Comparison of ENCODE assay signal across 18 cellular contexts in the genomic region with DNA sequence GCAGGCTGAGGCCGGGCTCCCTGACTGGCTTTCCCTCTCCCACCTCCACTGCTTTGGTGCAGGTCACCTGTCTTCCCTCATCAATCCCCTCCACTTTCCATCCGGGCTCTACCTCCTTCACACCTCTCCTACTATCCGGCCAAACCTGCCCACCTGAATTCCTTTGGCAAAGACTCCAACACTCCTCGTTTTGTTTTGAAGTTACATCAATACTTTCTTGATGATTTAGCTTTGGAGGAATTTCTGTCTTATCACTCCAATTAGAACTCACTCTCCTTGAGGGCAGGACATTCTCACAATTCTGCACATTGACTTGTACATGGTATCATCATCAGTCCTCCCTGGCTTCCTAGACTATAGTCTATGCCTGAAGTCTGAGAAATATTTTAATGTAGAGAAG. TPM values are rescaled to one million over a fixed set of nuclear protein-coding genes. Genes with fewer than 3 reads are reported as not detected.
DNase-seq lines count a peak whose midpoint lies in the region; ATAC-seq, FAIRE-seq and TF ChIP-seq lines count a peak whose summit lies in the region.
"Had no signal": no experiment of that assay in that cellular context is flagged by ENCODE, and none has a peak within 500 bp of the region (broad histone marks: within the 10 kb centered on the region; RNA-seq: fewer than 3 reads in every experiment).

No MANE protein-coding gene starts in this region.

- no peak overlapping the region for H4K91ac ChIP-seq in IMR-90 (ENCODE audit: insufficient read depth, low read depth, low read length)

- H3K4me3 Mint-ChIP-seq in memory B cell (no peak overlapping the region), nephron progenitor cell (no peak overlapping the region)
- H3K4me3 Mint-ChIP-seq: CD4-positive, alpha-beta memory T cell had no signal

- no peak overlapping the region for H4K5ac ChIP-seq in IMR-90 (ENCODE audit: low read depth, low read length)

- no peak overlapping the region for H2AK9ac ChIP-seq in IMR-90 (replicated peaks; ENCODE audit: low read depth, low read length, poor library complexity)

- intact Hi-C loops in IMR-90 (cut with micrococcal nuclease), result no loop called here

- TF ChIP-seq CTCF in IMR-90 (conservative IDR thresholded peaks at IDR 0.05; ENCODE audit: low read depth, low read length) (no peak), D721Med (IDR thresholded peaks at IDR 0.05; ENCODE audit: insufficient read depth, missing control alignments) (no peak), nephron progenitor cell (IDR thresholded peaks at IDR 0.05) (no peak)

- no peak overlapping the region for H2BK15ac ChIP-seq in IMR-90 (ENCODE audit: low read depth, low read length)

- H3K27ac ChIP-seq in IMR-90 (ENCODE audit: insufficient read depth, low read length), result no peak overlapping the region
- H3K27ac ChIP-seq: C4-2B, GM23248 had no signal

- no peak overlapping the region for H4K8ac ChIP-seq in IMR-90 (ENCODE audit: low read depth in 2 of 2, low read length in 2 of 2)

- H4K20me1 ChIP-seq in IMR-90 (ENCODE audit: insufficient read depth, low read length), result 0 out of 2 replicates have a peak, but pooled peaks cover 4% of the 10 kb centered on the region

- peaks cover 19 to 32% of the 10 kb centered on the region in 2 experiments; a peak in 3 of 4 replicates for H3K79me1 ChIP-seq in IMR-90 (ENCODE audit: low read depth in 1 of 2, low read length in 2 of 2)

- H2BK20ac ChIP-seq in IMR-90 (ENCODE audit: low read depth, low read length), result no peak overlapping the region

- H3K4ac ChIP-seq in IMR-90 (ENCODE audit: low read depth, low read length), result no peak overlapping the region

- CTCF ChIA-PET in IMR-90 (lab: Yijun Ruan, JAX), result no interaction called here

- in situ Hi-C loops in IMR-90 (cut with MboI; ENCODE audit: low sequenced_read_pairs), result no loop called here

- H3K4me1 Mint-ChIP-seq in memory B cell (peaks cover 2% of the 10 kb centered on the region), nephron progenitor cell (peaks cover 7% of the 10 kb centered on the region)
- H3K4me1 Mint-ChIP-seq: IgD-negative memory B cell had no signal

- peaks cover 16% of the 10 kb centered on the region for H3K36me3 Mint-ChIP-seq in memory B cell
- H3K36me3 Mint-ChIP-seq in nephron progenitor cell (ENCODE audit: low read depth), result peaks cover 37% of the 10 kb centered on the region
- H3K36me3 Mint-ChIP-seq: CD4-positive, alpha-beta memory T cell had no signal

- no CpG with 5 or more reads among the region's 4 CpGs for WGBS in IMR-90 (ENCODE audit: extremely low coverage in 2 of 2, insufficient read length in 1 of 2), 2 experiments

- no peak for TF ChIP-seq RAD21 in IMR-90 (IDR thresholded peaks at IDR 0.05; ENCODE audit: low read length)

- H3K36me3 ChIP-seq in IMR-90 (ENCODE audit: control insufficient read depth, insufficient read depth, low read length), result peaks cover 20% of the 10 kb centered on the region
- H3K36me3 ChIP-seq: BE2C had no signal

- DNase-seq in ELF-1 (ENCODE audit: low read depth, low spot score) (peak; percentile 30), IMR-90 (no peak), memory B cell (ENCODE audit: low spot score in 2 of 2) (no peak), D721Med (ENCODE audit: insufficient read length, low spot score) (no peak), nephron progenitor cell (no peak)
- DNase-seq: BE2C; CD4-positive, alpha-beta memory T cell; DMS53; GM23248; H7 had no signal

- H3K9ac ChIP-seq in IMR-90 (ENCODE audit: low read depth, low read length), result no peak overlapping the region
- H3K9ac ChIP-seq: GM23248 had no signal

- POLR2A ChIA-PET in IMR-90 (lab: Charles Lee; ENCODE audit: unreplicated experiment), result no interaction called here

- dilution Hi-C loops in IMR-90 (cut with HindIII; ENCODE audit: low sequenced_read_pairs, unreplicated experiment), result no loop called here

- H2BK120ac ChIP-seq in IMR-90 (ENCODE audit: low read depth, low read length), result 0 out of 2 replicates have a peak overlapping the region, but pooled peaks have one; percentile 10

- H3K9me3 Mint-ChIP-seq in memory B cell, result no peaks in the 10 kb centered on the region
- no peaks in the 10 kb centered on the region for H3K9me3 Mint-ChIP-seq in nephron progenitor cell
- H3K9me3 Mint-ChIP-seq: CD4-positive, alpha-beta memory T cell; IgD-negative memory B cell had no signal

- H3K4me3 ChIP-seq in IMR-90 (ENCODE audit: insufficient read depth, low read depth, low read length), result no peak overlapping the region
- H3K4me3 ChIP-seq: A549, GM12878, GM23248 had no signal

- no peaks in the 10 kb centered on the region for H3K9me3 ChIP-seq in IMR-90 (ENCODE audit: control insufficient read depth, insufficient read depth, low read length)
- H3K9me3 ChIP-seq: A549, BE2C had no signal

- FAIRE-seq in D721Med (lab: Jason Lieb, UNC), result no peak
- FAIRE-seq: GM12878 had no signal

- BruUV-seq in IMR-90 (replicated peaks; lab: Mats Ljungman, UMichigan), result no TSS peak

- no peak overlapping the region for H2AFZ ChIP-seq in IMR-90 (replicated peaks; ENCODE audit: low read length, poor library complexity)
- H2AFZ ChIP-seq: GM23248 had no signal

- H3K9me1 ChIP-seq in IMR-90 (ENCODE audit: insufficient read depth, low read length), result peaks cover 17% of the 10 kb centered on the region

- no peak overlapping the region for H3K18ac ChIP-seq in IMR-90 (ENCODE audit: low read depth, low read length)

- no peak overlapping the region for H3K4me2 ChIP-seq in IMR-90 (ENCODE audit: low read depth, low read length)
- H3K4me2 ChIP-seq: A549 had no signal

- H3K56ac ChIP-seq in IMR-90 (ENCODE audit: extremely low read depth, insufficient read depth, low read length), result no peak overlapping the region

- no peak for ATAC-seq in IMR-90 (ENCODE audit: low read depth)
- ATAC-seq in memory B cell (ENCODE audit: low read depth), result no peak
- no peak for ATAC-seq in HG02938 (IDR thresholded peaks at IDR 0.05; ENCODE audit: unreplicated experiment)
- ATAC-seq: A549, GM12878 had no signal

- H3K14ac ChIP-seq in IMR-90 (replicated peaks; ENCODE audit: low read depth, low read length), result 0 out of 2 replicates have a peak overlapping the region, but pooled peaks have one; percentile 42

- H3K23ac ChIP-seq in IMR-90 (ENCODE audit: low read depth, low read length), result no peak overlapping the region

- no peak overlapping the region for H2BK5ac ChIP-seq in IMR-90 (ENCODE audit: low read depth, low read length, poor library complexity, severe bottlenecking)

- H3K27me3 Mint-ChIP-seq in memory B cell (no peaks in the 10 kb centered on the region), nephron progenitor cell (ENCODE audit: low read depth, poor library complexity) (no peaks in the 10 kb centered on the region)
- H3K27me3 Mint-ChIP-seq: IgD-negative memory B cell had no signal

- peaks cover 2% of the 10 kb centered on the region; the same call in 1 of the 2 replicates for H3K4me1 ChIP-seq in IMR-90 (ENCODE audit: control insufficient read depth, insufficient read depth, low read length)
- H3K4me1 ChIP-seq: BE2C had no signal

- no peak for TF ChIP-seq POLR2A in IMR-90 (IDR thresholded peaks at IDR 0.05; ENCODE audit: low read depth, low read length)

- H3K27ac Mint-ChIP-seq in memory B cell (peak overlapping the region; percentile 12), nephron progenitor cell (no peak overlapping the region)

- H3K27me3 ChIP-seq in IMR-90 (ENCODE audit: control insufficient read depth, insufficient read depth, low read length), result no peaks in the 10 kb centered on the region

- 0 out of 2 replicates have a peak overlapping the region, but pooled peaks have one; percentile 24 for H2AK5ac ChIP-seq in IMR-90 (ENCODE audit: low read depth, low read length)

TF ChIP-seq in IMR-90, 13 proteins besides CTCF, POLR2A, EP300 and RAD21:
- TF ChIP-seq, protein P1, sequence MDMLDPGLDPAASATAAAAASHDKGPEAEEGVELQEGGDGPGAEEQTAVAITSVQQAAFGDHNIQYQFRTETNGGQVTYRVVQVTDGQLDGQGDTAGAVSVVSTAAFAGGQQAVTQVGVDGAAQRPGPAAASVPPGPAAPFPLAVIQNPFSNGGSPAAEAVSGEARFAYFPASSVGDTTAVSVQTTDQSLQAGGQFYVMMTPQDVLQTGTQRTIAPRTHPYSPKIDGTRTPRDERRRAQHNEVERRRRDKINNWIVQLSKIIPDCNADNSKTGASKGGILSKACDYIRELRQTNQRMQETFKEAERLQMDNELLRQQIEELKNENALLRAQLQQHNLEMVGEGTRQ (IDR thresholded peaks at IDR 0.05; ENCODE audit: low read depth, low read length), result no peak
- TF ChIP-seq CHD1 (IDR thresholded peaks at IDR 0.05; ENCODE audit: low read depth, low read length), result no peak
- TF ChIP-seq BHLHE40 (IDR thresholded peaks at IDR 0.05; ENCODE audit: low read depth, low read length), result no peak
- no peak for TF ChIP-seq MAZ (IDR thresholded peaks at IDR 0.05; ENCODE audit: borderline replicate concordance, low read depth, low read length)
- TF ChIP-seq MAFK (IDR thresholded peaks at IDR 0.05; ENCODE audit: low read depth, low read length), result no peak
- no peak for TF ChIP-seq FOS (IDR thresholded peaks at IDR 0.05; ENCODE audit: low read depth, low read length)
- TF ChIP-seq, protein P2, sequence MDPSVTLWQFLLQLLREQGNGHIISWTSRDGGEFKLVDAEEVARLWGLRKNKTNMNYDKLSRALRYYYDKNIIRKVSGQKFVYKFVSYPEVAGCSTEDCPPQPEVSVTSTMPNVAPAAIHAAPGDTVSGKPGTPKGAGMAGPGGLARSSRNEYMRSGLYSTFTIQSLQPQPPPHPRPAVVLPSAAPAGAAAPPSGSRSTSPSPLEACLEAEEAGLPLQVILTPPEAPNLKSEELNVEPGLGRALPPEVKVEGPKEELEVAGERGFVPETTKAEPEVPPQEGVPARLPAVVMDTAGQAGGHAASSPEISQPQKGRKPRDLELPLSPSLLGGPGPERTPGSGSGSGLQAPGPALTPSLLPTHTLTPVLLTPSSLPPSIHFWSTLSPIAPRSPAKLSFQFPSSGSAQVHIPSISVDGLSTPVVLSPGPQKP (IDR thresholded peaks at IDR 0.05; ENCODE audit: borderline replicate concordance, low read depth, low read length), result no peak
- no peak for TF ChIP-seq RCOR1 (IDR thresholded peaks at IDR 0.05; ENCODE audit: insufficient replicate concordance, low read length)
- TF ChIP-seq MXI1 (IDR thresholded peaks at IDR 0.05; ENCODE audit: borderline replicate concordance, low read depth, low read length), result no peak
- TF ChIP-seq CEBPB (IDR thresholded peaks at IDR 0.05; ENCODE audit: low read depth, low read length), result no peak
- TF ChIP-seq NFE2L2 (IDR thresholded peaks at IDR 0.05; ENCODE audit: low read depth, low read length), result no peak
- TF ChIP-seq RFX5 (IDR thresholded peaks at IDR 0.05; ENCODE audit: low read depth, low read length), result no peak
- TF ChIP-seq SMC3 (IDR thresholded peaks at IDR 0.05; ENCODE audit: low read depth, low read length), result no peak

RNA-seq across cellular contexts. Expression of a gene that starts 20.4 kb away (rescaled TPM):
- not detected in 2 replicates for total RNA-seq in IMR-90 (2012; rRNA removed)
- polyA plus RNA-seq in IMR-90 (2012; rRNA removed), result not detected in 2 replicates
- not detected in 2 replicates for polyA plus RNA-seq in IMR-90 (2012; cell fraction: cytosol; rRNA removed)
- polyA plus RNA-seq in IMR-90 (2012; cell fraction: nucleus; rRNA removed; ENCODE audit: low replicate concordance), result not detected in 2 replicates
- total RNA-seq: CD4-positive, alpha-beta memory T cell; G401; GM12878; GM23248; H7; HT-29 had no signal
- polyA plus RNA-seq: A549; AG04450; CD4-positive, alpha-beta memory T cell; IgD-negative memory B cell had no signal
